In genomic region chr5:170552486-170553122, GRCh38 we compare ENCODE assay signal across 10 cellular contexts. TPM values are rescaled to one million over a fixed set of nuclear protein-coding genes. Genes with fewer than 3 reads are reported as not detected.
DNase-seq lines count a peak whose midpoint lies in the region; ATAC-seq and TF ChIP-seq lines count a peak whose summit lies in the region.
"Had no signal": no experiment of that assay in that cellular context is flagged by ENCODE, and none has a peak within 500 bp of the region (broad histone marks: within the 10 kb centered on the region; RNA-seq: fewer than 3 reads in every experiment).

No MANE protein-coding gene starts in this region.

- no peaks in the 10 kb centered on the region for H3K27me3 ChIP-seq in testis

- H3K4me1 ChIP-seq in testis = peaks cover 8% of the 10 kb centered on the region

- intact Hi-C loops in testis (cut with DNase I; ENCODE audit: low total_unique reads) = no loop called here

- H3K27ac ChIP-seq in testis = peak overlapping the region in 1 of 2 donors; percentile 32

- TF ChIP-seq CTCF in testis (IDR thresholded peaks at IDR 0.05) = no peak

- no peaks in the 10 kb centered on the region for H3K9me3 ChIP-seq in testis

- H3K4me3 ChIP-seq in testis = no peak overlapping the region

- WGBS in testis, 2 donors = 33 to 52% methylated on average over 10 to 15 of the region's 15 CpGs

- peak; percentile 58 for DNase-seq in KG1 (lab: John Stamatoyannopoulos, UW)
- DNase-seq in cerebellar cortex (ENCODE audit: low spot score) = peak; percentile 55
- peak; percentile 89 for DNase-seq in kidney glomerular epithelial cell (lab: John Stamatoyannopoulos, UW)
- peak; percentile 91 for DNase-seq in testis
- no peak for DNase-seq in NCI-H2196 (lab: John Stamatoyannopoulos, UW; ENCODE audit: unreplicated experiment)
- DNase-seq in NCI-H128 (lab: John Stamatoyannopoulos, UW; ENCODE audit: unreplicated experiment) = no peak
- DNase-seq in NCI-H2196 treated with DMSO at 0.1 percent for 48 hours (lab: John Stamatoyannopoulos, UW; ENCODE audit: unreplicated experiment) = no peak
- DNase-seq: activated CD4-positive, alpha-beta T cell treated with anti-CD3 and anti-CD28 coated beads for 48 hours; naive B cell had no signal

- no peak for TF ChIP-seq POLR2A in testis (IDR thresholded peaks at IDR 0.05)

- ATAC-seq in HG03159 (IDR thresholded peaks at IDR 0.05; ENCODE audit: unreplicated experiment) = no peak

- H3K36me3 ChIP-seq in testis (ENCODE audit: low read depth, missing control alignments) = no peaks in the 10 kb centered on the region

RNA-seq across cellular contexts. Expression of gene KCNIP1, which starts 48.8 kb away (rescaled TPM):
- 10 to 100 TPM; 13.4 to 14.8 TPM for total RNA-seq in testis
- 5.9 TPM for polyA plus RNA-seq in testis (ENCODE audit: insufficient read depth, low read depth, low replicate concordance)

Comparison
In these comparisons a context has a peak if more than half of its experiments do, and no peak if none do; other contexts are left out.
1. DNase-seq: peak in KG1 (single experiment), cerebellar cortex (single experiment), kidney glomerular epithelial cell (single experiment) and testis (single experiment); none in NCI-H2196 (single experiment), NCI-H128 (single experiment) and NCI-H2196 treated with DMSO at 0.1 percent for 48 hours (single experiment).